In genomic region chr1:235614442-235614954, GRCh38 we compare ENCODE assay signal across 1 cellular context.
TF ChIP-seq lines count a peak whose summit lies in the region.

No MANE protein-coding gene starts in this region.

TF ChIP-seq in GM23338, 12 proteins besides CTCF, POLR2A, EP300 and RAD21 (continued from another document):
- TF ChIP-seq POLR2AphosphoS5 (IDR thresholded peaks at IDR 0.05; ENCODE audit: low read depth) (no peak), EZH2phosphoT487 (IDR thresholded peaks at IDR 0.05; ENCODE audit: unreplicated experiment) (no peak), EZH2 (IDR thresholded peaks at IDR 0.05; ENCODE audit: low read depth, unreplicated experiment) (no peak), REST (IDR thresholded peaks at IDR 0.05; ENCODE audit: unreplicated experiment) (no peak), JUNB (IDR thresholded peaks at IDR 0.05; ENCODE audit: unreplicated experiment) (no peak), NANOG (IDR thresholded peaks at IDR 0.05; ENCODE audit: borderline replicate concordance) (no peak), ZNF114 (CRISPR knock-in tag; IDR thresholded peaks at IDR 0.05) (no peak), ZNF462 (CRISPR knock-in tag; IDR thresholded peaks at IDR 0.05) (no peak), ETS1 (IDR thresholded peaks at IDR 0.05) (no peak)
TF ChIP-seq in GM23338: peak in this region for 0.
